Comparison of ENCODE assay signal across 1 cellular context in the genomic region with DNA sequence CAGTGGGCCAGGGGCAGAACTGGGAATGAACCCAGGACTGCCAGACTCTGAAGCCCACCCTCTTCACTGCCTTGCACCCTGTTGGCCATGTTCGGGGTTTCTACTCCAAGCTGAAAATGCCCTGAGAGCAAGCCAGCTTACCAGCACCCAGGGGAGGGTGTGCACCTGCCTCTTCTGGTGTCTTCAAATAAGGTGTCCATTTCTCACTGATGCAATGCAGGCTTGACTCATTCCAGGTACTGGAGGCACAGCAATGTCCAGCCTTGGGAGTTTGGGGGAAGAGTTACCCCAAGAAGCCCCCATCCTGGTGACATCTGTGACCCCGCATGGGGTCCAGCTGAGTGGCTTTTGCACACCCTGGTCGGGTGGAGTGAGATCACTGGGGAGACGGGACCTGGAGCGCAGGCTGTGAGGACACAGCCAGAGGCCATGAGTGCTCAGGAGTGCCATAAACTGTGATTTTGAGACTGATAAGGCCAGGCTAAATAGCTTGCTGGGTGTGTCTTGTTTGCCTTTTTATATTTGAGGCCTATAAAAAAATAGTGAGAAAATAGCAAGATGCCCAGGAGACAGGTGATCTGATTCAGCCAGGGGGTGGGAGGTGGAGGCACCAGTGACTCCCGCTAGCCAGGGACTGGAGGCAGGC.
TF ChIP-seq lines count a peak whose summit lies in the region.

No MANE protein-coding gene starts in this region.

TF ChIP-seq in HepG2, 621 proteins besides CTCF, POLR2A, EP300 and RAD21:
- no peak for TF ChIP-seq ZFP37 (CRISPR knock-in tag; IDR thresholded peaks at IDR 0.05; ENCODE audit: borderline replicate concordance)
- no peak for TF ChIP-seq ZNF614 (CRISPR knock-in tag; IDR thresholded peaks at IDR 0.05; ENCODE audit: borderline replicate concordance)
- 0 out of 2 replicates have a peak, but pooled peaks have one; percentile 48 for TF ChIP-seq AKAP8 (CRISPR knock-in tag; IDR thresholded peaks at IDR 0.05)
- TF ChIP-seq, protein P1, sequence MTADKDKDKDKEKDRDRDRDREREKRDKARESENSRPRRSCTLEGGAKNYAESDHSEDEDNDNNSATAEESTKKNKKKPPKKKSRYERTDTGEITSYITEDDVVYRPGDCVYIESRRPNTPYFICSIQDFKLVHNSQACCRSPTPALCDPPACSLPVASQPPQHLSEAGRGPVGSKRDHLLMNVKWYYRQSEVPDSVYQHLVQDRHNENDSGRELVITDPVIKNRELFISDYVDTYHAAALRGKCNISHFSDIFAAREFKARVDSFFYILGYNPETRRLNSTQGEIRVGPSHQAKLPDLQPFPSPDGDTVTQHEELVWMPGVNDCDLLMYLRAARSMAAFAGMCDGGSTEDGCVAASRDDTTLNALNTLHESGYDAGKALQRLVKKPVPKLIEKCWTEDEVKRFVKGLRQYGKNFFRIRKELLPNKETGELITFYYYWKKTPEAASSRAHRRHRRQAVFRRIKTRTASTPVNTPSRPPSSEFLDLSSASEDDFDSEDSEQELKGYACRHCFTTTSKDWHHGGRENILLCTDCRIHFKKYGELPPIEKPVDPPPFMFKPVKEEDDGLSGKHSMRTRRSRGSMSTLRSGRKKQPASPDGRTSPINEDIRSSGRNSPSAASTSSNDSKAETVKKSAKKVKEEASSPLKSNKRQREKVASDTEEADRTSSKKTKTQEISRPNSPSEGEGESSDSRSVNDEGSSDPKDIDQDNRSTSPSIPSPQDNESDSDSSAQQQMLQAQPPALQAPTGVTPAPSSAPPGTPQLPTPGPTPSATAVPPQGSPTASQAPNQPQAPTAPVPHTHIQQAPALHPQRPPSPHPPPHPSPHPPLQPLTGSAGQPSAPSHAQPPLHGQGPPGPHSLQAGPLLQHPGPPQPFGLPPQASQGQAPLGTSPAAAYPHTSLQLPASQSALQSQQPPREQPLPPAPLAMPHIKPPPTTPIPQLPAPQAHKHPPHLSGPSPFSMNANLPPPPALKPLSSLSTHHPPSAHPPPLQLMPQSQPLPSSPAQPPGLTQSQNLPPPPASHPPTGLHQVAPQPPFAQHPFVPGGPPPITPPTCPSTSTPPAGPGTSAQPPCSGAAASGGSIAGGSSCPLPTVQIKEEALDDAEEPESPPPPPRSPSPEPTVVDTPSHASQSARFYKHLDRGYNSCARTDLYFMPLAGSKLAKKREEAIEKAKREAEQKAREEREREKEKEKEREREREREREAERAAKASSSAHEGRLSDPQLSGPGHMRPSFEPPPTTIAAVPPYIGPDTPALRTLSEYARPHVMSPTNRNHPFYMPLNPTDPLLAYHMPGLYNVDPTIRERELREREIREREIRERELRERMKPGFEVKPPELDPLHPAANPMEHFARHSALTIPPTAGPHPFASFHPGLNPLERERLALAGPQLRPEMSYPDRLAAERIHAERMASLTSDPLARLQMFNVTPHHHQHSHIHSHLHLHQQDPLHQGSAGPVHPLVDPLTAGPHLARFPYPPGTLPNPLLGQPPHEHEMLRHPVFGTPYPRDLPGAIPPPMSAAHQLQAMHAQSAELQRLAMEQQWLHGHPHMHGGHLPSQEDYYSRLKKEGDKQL (CRISPR knock-in tag; IDR thresholded peaks at IDR 0.05; ENCODE audit: low read depth), result no peak
TF ChIP-seq in HepG2: peak in this region for 1.
